In the genomic region with DNA sequence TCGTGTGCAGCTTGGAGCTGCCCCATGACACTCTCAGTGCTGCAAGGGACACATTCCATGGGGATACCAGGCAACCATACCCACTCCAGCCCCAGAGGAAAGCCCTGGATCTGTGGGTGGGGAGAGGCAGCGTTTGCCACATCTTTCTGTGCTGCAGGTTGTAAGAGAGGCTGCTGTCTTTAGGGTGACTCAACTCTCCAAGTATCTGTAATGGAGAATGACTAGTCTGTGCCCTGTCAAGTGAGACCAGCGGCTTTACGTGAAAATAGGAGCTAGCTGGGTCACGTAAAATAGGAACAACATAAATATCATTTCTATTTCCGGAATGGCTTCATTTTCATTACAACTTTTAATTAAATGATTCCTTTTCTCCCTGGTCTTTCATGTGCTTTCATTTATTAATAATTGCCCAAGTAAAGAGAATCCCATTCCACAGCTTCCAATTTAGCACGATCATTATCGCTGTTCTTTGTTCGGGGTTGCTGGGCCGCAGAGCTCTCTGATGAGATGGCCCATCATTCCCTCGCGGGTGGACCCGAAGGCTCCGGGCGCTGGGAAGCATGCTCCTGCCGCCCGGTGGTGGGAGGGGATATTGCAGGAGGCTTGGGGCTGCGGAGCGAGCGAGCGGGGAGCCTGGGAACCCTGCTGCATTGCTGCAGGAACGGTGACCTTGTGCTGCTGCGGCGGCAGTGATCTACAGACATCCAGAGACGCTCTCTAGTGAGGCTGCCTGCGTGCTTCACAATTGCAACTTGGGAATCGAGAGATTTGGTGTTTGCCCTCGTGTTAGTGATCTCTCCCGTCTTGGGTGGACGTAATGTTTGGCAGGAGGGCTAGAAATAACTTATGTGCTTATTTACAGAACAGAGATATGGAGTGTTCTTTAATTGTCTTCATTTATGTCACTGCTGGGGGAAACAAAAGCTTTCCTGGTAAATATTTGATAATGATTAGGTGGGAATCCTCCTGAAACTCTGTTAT, we compare ENCODE assay signal across 1 cellular context.
TF ChIP-seq lines count a peak whose summit lies in the region.

No MANE protein-coding gene starts in this region.

TF ChIP-seq in HepG2, 621 proteins besides CTCF, POLR2A, EP300 and RAD21 (continued from another document and continues in another):
- peak; percentile 89 for TF ChIP-seq ZNF574 (CRISPR knock-in tag; IDR thresholded peaks at IDR 0.05)
- 0 out of 2 replicates have a peak, but pooled peaks have one; percentile 30 for TF ChIP-seq ELF1 (CRISPR knock-in tag; IDR thresholded peaks at IDR 0.05)
- TF ChIP-seq MAZ (IDR thresholded peaks at IDR 0.05; ENCODE audit: borderline replicate concordance, low read depth, low read length), result peak; percentile 58; the same call in 1 of the 2 replicates
- no peak for TF ChIP-seq MAZ (CRISPR knock-in tag; IDR thresholded peaks at IDR 0.05; ENCODE audit: low read depth)
- TF ChIP-seq ZNF143 (CRISPR knock-in tag; IDR thresholded peaks at IDR 0.05), result peak; percentile 70
- no peak for TF ChIP-seq ZBTB38 (CRISPR knock-in tag; IDR thresholded peaks at IDR 0.05)
- peak; percentile 50; the same call in 1 of the 2 replicates for TF ChIP-seq RNF2 (conservative IDR thresholded peaks at IDR 0.05; ENCODE audit: low read depth)
- TF ChIP-seq SP2 (CRISPR knock-in tag; IDR thresholded peaks at IDR 0.05), result no peak
- TF ChIP-seq GATAD2A (CRISPR knock-in tag; IDR thresholded peaks at IDR 0.05), result 0 out of 2 replicates have a peak, but pooled peaks have one; percentile 25
- TF ChIP-seq EED (CRISPR knock-in tag; IDR thresholded peaks at IDR 0.05), result no peak
- TF ChIP-seq FOXO4 (CRISPR knock-in tag; conservative IDR thresholded peaks at IDR 0.05), result no peak
- TF ChIP-seq MAF1 (CRISPR knock-in tag; IDR thresholded peaks at IDR 0.05; ENCODE audit: borderline replicate concordance), result no peak
- TF ChIP-seq SOX13 (IDR thresholded peaks at IDR 0.05), result no peak
- no peak for TF ChIP-seq SOX13 (CRISPR knock-in tag; conservative IDR thresholded peaks at IDR 0.05 in 1 of 2, IDR thresholded peaks at IDR 0.05 in 1 of 2)
- TF ChIP-seq, protein P1, sequence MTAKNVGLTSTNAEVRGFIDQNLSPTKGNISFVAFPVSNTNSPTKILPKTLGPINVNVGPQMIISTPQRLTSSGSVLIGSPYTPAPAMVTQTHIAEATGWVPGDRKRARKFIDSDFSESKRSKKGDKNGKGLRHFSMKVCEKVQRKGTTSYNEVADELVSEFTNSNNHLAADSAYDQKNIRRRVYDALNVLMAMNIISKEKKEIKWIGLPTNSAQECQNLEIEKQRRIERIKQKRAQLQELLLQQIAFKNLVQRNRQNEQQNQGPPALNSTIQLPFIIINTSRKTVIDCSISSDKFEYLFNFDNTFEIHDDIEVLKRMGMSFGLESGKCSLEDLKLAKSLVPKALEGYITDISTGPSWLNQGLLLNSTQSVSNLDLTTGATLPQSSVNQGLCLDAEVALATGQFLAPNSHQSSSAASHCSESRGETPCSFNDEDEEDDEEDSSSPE (CRISPR knock-in tag; IDR thresholded peaks at IDR 0.05), result 0 out of 2 replicates have a peak, but pooled peaks have one; percentile 19
- TF ChIP-seq ZNF331 (CRISPR knock-in tag; IDR thresholded peaks at IDR 0.05), result peak; percentile 37; the same call in 1 of the 2 replicates
- TF ChIP-seq PCBP1 (IDR thresholded peaks at IDR 0.05; ENCODE audit: borderline replicate concordance, low read depth, low read length), result no peak
- no peak for TF ChIP-seq ZNF510 (CRISPR knock-in tag; IDR thresholded peaks at IDR 0.05; ENCODE audit: low read depth)
- 0 out of 2 replicates have a peak, but pooled peaks have one; percentile 31 for TF ChIP-seq IRF2 (CRISPR knock-in tag; IDR thresholded peaks at IDR 0.05)
- TF ChIP-seq NFKB2 (CRISPR knock-in tag; IDR thresholded peaks at IDR 0.05; ENCODE audit: borderline replicate concordance), result peak; percentile 62; the same call in 1 of the 2 replicates
- TF ChIP-seq ISL2 (CRISPR knock-in tag; IDR thresholded peaks at IDR 0.05), result peak; percentile 32; the same call in 1 of the 2 replicates
- TF ChIP-seq, protein P2, sequence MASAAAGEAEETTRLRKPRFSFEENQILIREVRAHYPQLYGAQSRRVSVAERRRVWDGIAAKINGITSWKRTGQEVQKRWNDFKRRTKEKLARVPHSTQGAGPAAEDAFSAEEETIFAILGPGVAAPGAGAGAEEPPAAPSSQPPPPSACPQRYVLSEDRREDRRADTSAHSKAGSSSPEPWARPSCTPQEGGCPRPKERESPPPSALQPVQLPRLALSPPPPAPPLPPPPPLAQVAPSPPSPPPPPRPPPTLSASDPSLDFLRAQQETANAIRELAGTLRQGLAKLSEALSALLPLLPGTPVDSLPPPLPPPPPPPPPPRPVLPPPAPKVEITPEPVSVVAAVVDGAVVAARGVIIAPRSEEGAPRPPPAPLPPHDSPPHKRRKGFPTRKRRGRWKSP (CRISPR knock-in tag; IDR thresholded peaks at IDR 0.05), result 0 out of 2 replicates have a peak, but pooled peaks have one; percentile 41
- TF ChIP-seq ZNF503 (CRISPR knock-in tag; IDR thresholded peaks at IDR 0.05), result no peak
- TF ChIP-seq ZNF788 (CRISPR knock-in tag; IDR thresholded peaks at IDR 0.05; ENCODE audit: borderline replicate concordance), result no peak
- TF ChIP-seq, protein P3, sequence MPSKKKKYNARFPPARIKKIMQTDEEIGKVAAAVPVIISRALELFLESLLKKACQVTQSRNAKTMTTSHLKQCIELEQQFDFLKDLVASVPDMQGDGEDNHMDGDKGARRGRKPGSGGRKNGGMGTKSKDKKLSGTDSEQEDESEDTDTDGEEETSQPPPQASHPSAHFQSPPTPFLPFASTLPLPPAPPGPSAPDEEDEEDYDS (CRISPR knock-in tag; IDR thresholded peaks at IDR 0.05), result peak; percentile 22; the same call in 1 of the 2 replicates
- no peak for TF ChIP-seq RFXANK (CRISPR knock-in tag; IDR thresholded peaks at IDR 0.05)
- peak; percentile 53; the same call in 1 of the 2 replicates for TF ChIP-seq GABPB1 (CRISPR knock-in tag; IDR thresholded peaks at IDR 0.05)
- 0 out of 2 replicates have a peak, but pooled peaks have one; percentile 23 for TF ChIP-seq MEF2D (CRISPR knock-in tag; IDR thresholded peaks at IDR 0.05)
- peak; percentile 22 for TF ChIP-seq HNRNPLL (IDR thresholded peaks at IDR 0.05; ENCODE audit: low read depth, low read length, poor library complexity, severe bottlenecking)
- peak; percentile 61 for TF ChIP-seq SALL1 (CRISPR knock-in tag; IDR thresholded peaks at IDR 0.05)
- TF ChIP-seq HCFC1 (IDR thresholded peaks at IDR 0.05; ENCODE audit: low read depth, low read length), result no peak
- no peak for TF ChIP-seq TAF1 (CRISPR knock-in tag; IDR thresholded peaks at IDR 0.05)
- no peak for TF ChIP-seq U2AF1 (optimal IDR thresholded peaks at IDR 0.05; ENCODE audit: low read depth, low read length)
- TF ChIP-seq ZMYM3 (CRISPR knock-in tag; IDR thresholded peaks at IDR 0.05), result peak; percentile 47; the same call in 1 of the 2 replicates
- 0 out of 2 replicates have a peak, but pooled peaks have one; percentile 38 for TF ChIP-seq POGZ (CRISPR knock-in tag; IDR thresholded peaks at IDR 0.05)
- no peak for TF ChIP-seq MATR3 (CRISPR knock-in tag; IDR thresholded peaks at IDR 0.05)
- TF ChIP-seq RARA (CRISPR knock-in tag; IDR thresholded peaks at IDR 0.05), result no peak
- TF ChIP-seq IKZF5 (CRISPR knock-in tag; IDR thresholded peaks at IDR 0.05), result peak; percentile 54; the same call in 1 of the 2 replicates
- TF ChIP-seq NRL (CRISPR knock-in tag; IDR thresholded peaks at IDR 0.05; ENCODE audit: borderline replicate concordance), result peak; percentile 43; the same call in 1 of the 2 replicates
- TF ChIP-seq, protein P4, sequence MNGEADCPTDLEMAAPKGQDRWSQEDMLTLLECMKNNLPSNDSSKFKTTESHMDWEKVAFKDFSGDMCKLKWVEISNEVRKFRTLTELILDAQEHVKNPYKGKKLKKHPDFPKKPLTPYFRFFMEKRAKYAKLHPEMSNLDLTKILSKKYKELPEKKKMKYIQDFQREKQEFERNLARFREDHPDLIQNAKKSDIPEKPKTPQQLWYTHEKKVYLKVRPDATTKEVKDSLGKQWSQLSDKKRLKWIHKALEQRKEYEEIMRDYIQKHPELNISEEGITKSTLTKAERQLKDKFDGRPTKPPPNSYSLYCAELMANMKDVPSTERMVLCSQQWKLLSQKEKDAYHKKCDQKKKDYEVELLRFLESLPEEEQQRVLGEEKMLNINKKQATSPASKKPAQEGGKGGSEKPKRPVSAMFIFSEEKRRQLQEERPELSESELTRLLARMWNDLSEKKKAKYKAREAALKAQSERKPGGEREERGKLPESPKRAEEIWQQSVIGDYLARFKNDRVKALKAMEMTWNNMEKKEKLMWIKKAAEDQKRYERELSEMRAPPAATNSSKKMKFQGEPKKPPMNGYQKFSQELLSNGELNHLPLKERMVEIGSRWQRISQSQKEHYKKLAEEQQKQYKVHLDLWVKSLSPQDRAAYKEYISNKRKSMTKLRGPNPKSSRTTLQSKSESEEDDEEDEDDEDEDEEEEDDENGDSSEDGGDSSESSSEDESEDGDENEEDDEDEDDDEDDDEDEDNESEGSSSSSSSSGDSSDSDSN (CRISPR knock-in tag; IDR thresholded peaks at IDR 0.05), result peak; percentile 59
- TF ChIP-seq ETV6 (CRISPR knock-in tag; conservative IDR thresholded peaks at IDR 0.05), result no peak
- TF ChIP-seq ARID3A (IDR thresholded peaks at IDR 0.05; ENCODE audit: low read depth, low read length), result 0 out of 2 replicates have a peak, but pooled peaks have one; percentile 22
